In genomic region chr3:128084675-128085021, GRCh38 we compare ENCODE assay signal across 19 cellular contexts. TPM values are rescaled to one million over a fixed set of nuclear protein-coding genes. Genes with fewer than 3 reads are reported as not detected.
DNase-seq lines count a peak whose midpoint lies in the region; ATAC-seq and TF ChIP-seq lines count a peak whose summit lies in the region.
"Had no signal": no experiment of that assay in that cellular context is flagged by ENCODE, and none has a peak within 500 bp of the region (broad histone marks: within the 10 kb centered on the region; RNA-seq: fewer than 3 reads in every experiment).

No MANE protein-coding gene starts in this region.

- no peak for TF ChIP-seq EP300 in esophagus muscularis mucosa (IDR thresholded peaks at IDR 0.05)

- H3K36me3 ChIP-seq in esophagus muscularis mucosa: peaks cover 0 to 53% (median 29%) of the 10 kb centered on the region in 4 donors
- H3K36me3 ChIP-seq in testis (ENCODE audit: low read depth, missing control alignments): no peaks in the 10 kb centered on the region

- peak; percentile 11 for ATAC-seq in left colon
- ATAC-seq in HG02763 (IDR thresholded peaks at IDR 0.05; ENCODE audit: unreplicated experiment): no peak
- no peak for ATAC-seq in HG02623 (IDR thresholded peaks at IDR 0.05; ENCODE audit: unreplicated experiment)
- ATAC-seq: activated CD8-positive, alpha-beta memory T cell treated with anti-CD3 and anti-CD28 coated beads, Interleukin-2, amount 10 ng/mL, durations not matched to agents 7 days and 5 days; activated T-helper 17 cell treated with anti-CD3 and anti-CD28 coated beads, Interleukin-2, amount 50 U/mL, for 72 hours; HCT116 had no signal

- H3K27me3 ChIP-seq in esophagus muscularis mucosa (no peaks in the 10 kb centered on the region), testis (no peaks in the 10 kb centered on the region)

- CTCF ChIA-PET in GM10248 (lab: Yijun Ruan, JAX): interaction anchor here (1.0 to 8.5 kb wide), 5 partner anchors 9 to 524 kb away, joined by 4 to 70 read pairs (median 5); no protein-coding TSS in a partner anchor

- TF ChIP-seq CTCF in LNCaP clone FGC (IDR thresholded peaks at IDR 0.05; ENCODE audit: control insufficient read depth, extremely low read depth, insufficient read depth): no peak
- no peak for TF ChIP-seq CTCF in esophagus muscularis mucosa (IDR thresholded peaks at IDR 0.05)
- no peak for TF ChIP-seq CTCF in testis (IDR thresholded peaks at IDR 0.05)
- no peak for TF ChIP-seq CTCF in GM10248 (IDR thresholded peaks at IDR 0.05; ENCODE audit: control extremely low read depth, extremely low read depth, low read depth, missing control alignments)

- H3K4me3 ChIP-seq in LNCaP clone FGC (ENCODE audit: low read depth, low read length) (no peak overlapping the region), esophagus muscularis mucosa (no peak overlapping the region), testis (no peak overlapping the region)
- H3K4me3 ChIP-seq: mucosa of descending colon, SK-N-MC had no signal

- TF ChIP-seq POLR2A in esophagus muscularis mucosa (IDR thresholded peaks at IDR 0.05; ENCODE audit: low read depth) (no peak), testis (IDR thresholded peaks at IDR 0.05) (no peak)

- intact Hi-C loops in esophagus muscularis mucosa (cut with DNase I): no loop called here
- intact Hi-C loops in left colon (cut with DNase I, micrococcal nuclease): no loop called here
- intact Hi-C loops in testis (cut with DNase I; ENCODE audit: low total_unique reads): no loop called here

- POLR2A ChIA-PET in GM10248 (lab: Yijun Ruan, JAX): interaction anchor here (0.5 kb wide), 1 partner anchor 14 kb away, joined by 3 read pairs; no protein-coding TSS in a partner anchor

- 45% methylated on average over 6 of the region's 6 CpGs for WGBS in esophagus muscularis mucosa
- 37 to 54% methylated on average over 6 of the region's 6 CpGs for WGBS in testis, 2 donors

- H3K9me3 ChIP-seq in esophagus muscularis mucosa (no peaks in the 10 kb centered on the region), testis (no peaks in the 10 kb centered on the region)
- H3K9me3 ChIP-seq: mucosa of descending colon had no signal

- DNase-seq in LNCaP clone FGC (ENCODE audit: low read depth) (peak; percentile 99), esophagus muscularis mucosa (ENCODE audit: extremely low spot score) (no peak), left colon (no peak), testis (peak; percentile 44), GM10248 (ENCODE audit: extremely low spot score) (no peak)
- DNase-seq: activated CD8-positive, alpha-beta memory T cell treated with anti-CD3 and anti-CD28 coated beads, Interleukin-2, amount 10 ng/mL, durations not matched to agents 7 days and 5 days; DMS153; effector memory CD4-positive, alpha-beta T cell; Karpas-422; mucosa of descending colon; NCI-H1105; NCI-H2171; stimulated activated CD4-positive, alpha-beta T cell treated with anti-CD3 and anti-CD28 coated beads, Interleukin-2, amount 100 ng/mL, for 24 hours; T-helper 9 cell had no signal

- peak overlapping the region; percentile 74 to 78 (median 74) for H3K27ac ChIP-seq in esophagus muscularis mucosa (replicated peaks in 1 of 4)
- peak overlapping the region; percentile 21 to 28 for H3K27ac ChIP-seq in testis
- H3K27ac ChIP-seq: SK-N-MC had no signal

- peaks cover 36 to 55% (median 43%) of the 10 kb centered on the region in 4 donors for H3K4me1 ChIP-seq in esophagus muscularis mucosa
- peaks cover 27% of the 10 kb centered on the region for H3K4me1 ChIP-seq in testis

RNA-seq across cellular contexts. Expression of gene SEC61A1, which starts 32.4 kb away (rescaled TPM):
- 100 to 1,000 TPM in 1 of 4 donors, 10 to 100 TPM in 3; 67.7 to 110 (median 89.6) TPM for total RNA-seq in esophagus muscularis mucosa
- total RNA-seq in left colon: 100 to 1,000 TPM; 142 to 158 TPM
- 100 to 1,000 TPM; 129 to 137 TPM for total RNA-seq in testis
- 119 TPM for polyA plus RNA-seq in testis (ENCODE audit: insufficient read depth, low read depth, low replicate concordance)

RNA-seq across cellular contexts. Expression of gene RUVBL1, which starts 39.0 kb away (rescaled TPM):
- total RNA-seq in esophagus muscularis mucosa: 10 to 100 TPM; 21.4 to 28.9 (median 23.8) TPM
- total RNA-seq in left colon: 10 to 100 TPM; 11.9 to 16.3 TPM
- 10 to 100 TPM; 42.9 to 52.9 TPM for total RNA-seq in testis
- 70.1 TPM for polyA plus RNA-seq in testis (ENCODE audit: insufficient read depth, low read depth, low replicate concordance)

Comparison
In these comparisons a context has a peak if more than half of its experiments do, and no peak if none do; other contexts are left out.
1. DNase-seq: peak in LNCaP clone FGC (single experiment) and testis (single experiment); none in esophagus muscularis mucosa (single experiment), left colon (0 of 2) and GM10248 (single experiment).